In genomic region chr1:4965346-4965726, GRCh38 we compare ENCODE assay signal across 1 cellular context.
TF ChIP-seq lines count a peak whose summit lies in the region.

No MANE protein-coding gene starts in this region.

TF ChIP-seq in H1, 55 proteins besides CTCF, POLR2A, EP300 and RAD21:
- TF ChIP-seq NANOG (IDR thresholded peaks at IDR 0.05; ENCODE audit: insufficient read depth, low read depth, low read length, poor library complexity, severe bottlenecking) (no peak), HDAC6 (IDR thresholded peaks at IDR 0.05; ENCODE audit: low read depth, low read length) (no peak), RXRA (IDR thresholded peaks at IDR 0.05; ENCODE audit: insufficient read depth, low read depth, low read length) (no peak), SP4 (IDR thresholded peaks at IDR 0.05; ENCODE audit: low read length) (no peak), SP1 (IDR thresholded peaks at IDR 0.05; ENCODE audit: low read depth, low read length) (no peak), KDM1A (IDR thresholded peaks at IDR 0.05; ENCODE audit: borderline replicate concordance, low read length) (no peak), USF2 (IDR thresholded peaks at IDR 0.05; ENCODE audit: low read length) (no peak), CHD7 (IDR thresholded peaks at IDR 0.05; ENCODE audit: insufficient replicate concordance, low read length) (no peak), POU5F1 (IDR thresholded peaks at IDR 0.05; ENCODE audit: low read depth, low read length) (no peak), SIRT6 (IDR thresholded peaks at IDR 0.05; ENCODE audit: low read length) (no peak), JUN (IDR thresholded peaks at IDR 0.05; ENCODE audit: low read depth, low read length) (no peak), YY1 (IDR thresholded peaks at IDR 0.05; ENCODE audit: low read depth, low read length) (no peak), ZNF274 (IDR thresholded peaks at IDR 0.05; ENCODE audit: borderline replicate concordance, extremely low read depth, low read length) (no peak), ASH2L (IDR thresholded peaks at IDR 0.05; ENCODE audit: low read length) (no peak)
